Comparison of ENCODE assay signal across 33 cellular contexts in the genomic region with DNA sequence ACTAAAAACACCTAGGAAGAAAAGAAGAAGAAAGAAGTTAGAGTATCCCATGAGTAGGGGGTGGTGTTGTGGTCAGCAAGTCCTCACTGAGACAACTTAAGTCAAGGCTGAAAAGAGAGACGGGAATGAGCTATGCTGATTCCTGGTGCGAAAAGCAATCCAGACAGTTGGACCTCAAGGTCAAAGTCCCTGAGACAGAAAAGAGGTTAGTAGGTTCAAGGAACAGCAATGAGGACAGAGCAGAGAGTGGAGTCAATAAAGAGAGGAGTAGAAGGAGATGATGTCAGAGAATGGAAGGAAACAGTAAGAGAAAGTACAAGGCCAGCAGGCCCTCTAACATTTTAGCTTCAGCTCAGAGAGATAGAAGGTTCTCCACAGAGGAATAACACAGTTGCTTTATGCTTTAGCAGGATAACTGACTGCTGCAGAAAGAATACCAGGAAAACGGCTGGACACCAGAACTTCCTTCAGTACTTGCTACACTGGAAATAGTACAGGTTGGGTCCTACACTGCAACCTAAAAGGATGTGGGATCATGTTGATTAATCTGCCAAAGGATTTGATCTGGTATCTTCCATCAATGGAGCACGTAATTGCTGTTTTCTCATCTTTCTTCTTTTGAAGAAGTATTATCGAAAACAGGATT. TPM values are rescaled to one million over a fixed set of nuclear protein-coding genes. Genes with fewer than 3 reads are reported as not detected.
DNase-seq lines count a peak whose midpoint lies in the region; FAIRE-seq and TF ChIP-seq lines count a peak whose summit lies in the region.
"Had no signal": no experiment of that assay in that cellular context is flagged by ENCODE, and none has a peak within 500 bp of the region (broad histone marks: within the 10 kb centered on the region; RNA-seq: fewer than 3 reads in every experiment).

No MANE protein-coding gene starts in this region.

- H3K79me2 ChIP-seq in astrocyte (ENCODE audit: insufficient read depth, low read length), result peaks cover 69% of the 10 kb centered on the region

- no peak overlapping the region for H2AFZ ChIP-seq in astrocyte (ENCODE audit: low read depth, low read length)

- TF ChIP-seq CTCF in astrocyte (IDR thresholded peaks at IDR 0.05; ENCODE audit: insufficient read depth, low read depth, low read length) (no peak), stomach (IDR thresholded peaks at IDR 0.05) (no peak)

- H3K4me1 ChIP-seq in astrocyte (ENCODE audit: insufficient read depth, low read length) (no peaks in the 10 kb centered on the region), stomach (peaks cover 19 to 83% (median 58%) of the 10 kb centered on the region in 4 donors)
- H3K4me1 ChIP-seq: breast epithelium, SJSA1 had no signal

- WGBS in stomach, 5 donors, result 71 to 82% (median 75%) methylated on average over 5 of the region's 5 CpGs

- H3K27ac Mint-ChIP-seq in T-helper 2 cell treated with Interferon-gamma antibody and Interleukin-4, amounts not matched to agents 5 μg/mL and 100 μg/mL, for 36 hours, result peak overlapping the region; percentile 14
- H3K27ac Mint-ChIP-seq in astrocyte (ENCODE audit: unreplicated experiment), result peak overlapping the region; percentile 8

- no peak for FAIRE-seq in astrocyte (lab: Jason Lieb, UNC)
- FAIRE-seq: colon, D721Med, kidney, TTC549 had no signal

- H3K4me3 Mint-ChIP-seq in T-helper 2 cell treated with Interferon-gamma antibody and Interleukin-4, amounts not matched to agents 5 μg/mL and 100 μg/mL, for 36 hours, result no peak overlapping the region
- H3K4me3 Mint-ChIP-seq in astrocyte (ENCODE audit: unreplicated experiment), result no peak overlapping the region
- H3K4me3 Mint-ChIP-seq: naive thymus-derived CD4-positive, alpha-beta T cell had no signal

- no peaks in the 10 kb centered on the region for H3K36me3 ChIP-seq in astrocyte (ENCODE audit: insufficient read depth, low read length)
- H3K36me3 ChIP-seq in stomach, result no peaks in the 10 kb centered on the region
- H3K36me3 ChIP-seq: breast epithelium, heart left ventricle had no signal

- H3K9ac ChIP-seq in astrocyte (ENCODE audit: low read length), result no peak overlapping the region

- intact Hi-C loops in stomach (cut with DNase I; ENCODE audit: low total_unique reads), result no loop called here

- DNase-seq in T-helper 2 cell treated with Interferon-gamma antibody and Interleukin-4, amounts not matched to agents 5 μg/mL and 100 μg/mL, for 36 hours (ENCODE audit: low spot score), result no peak
- DNase-seq in T-helper 2 cell (no peak), astrocyte (ENCODE audit: low read depth) (no peak), erythroblast (lab: John Stamatoyannopoulos, UW) (peak; percentile 37 to 47), stomach (no peak), SKM-1 (lab: John Stamatoyannopoulos, UW; ENCODE audit: unreplicated experiment) (no peak), AG20443 (ENCODE audit: low spot score) (no peak), D341Med (ENCODE audit: low spot score) (no peak)
- DNase-seq: activated CD4-positive, alpha-beta T cell treated with anti-CD3 and anti-CD28 coated beads, Interleukin-2, amount 50 U/mL, for 48 hours; activated naive CD4-positive, alpha-beta T cell treated with anti-CD3 and anti-CD28 coated beads, Interleukin-2, amount 50 U/mL, for 16 hours; C1 segment of cervical spinal cord; DND-41; foreskin fibroblast; HCEC 1CT; heart left ventricle; kidney; midbrain; naive thymus-derived CD4-positive, alpha-beta T cell; NCI-H1105; NCI-H187; NCI-H2171; NCI-H510A treated with DMSO at 0.1 percent for 48 hours; nucleus accumbens; stimulated activated CD4-positive, alpha-beta T cell treated with anti-CD3 and anti-CD28 coated beads, Interleukin-4, amount 100 ng/mL, for 24 hours; upper lobe of left lung had no signal

- no peak overlapping the region for H3K4me3 ChIP-seq in astrocyte (ENCODE audit: insufficient read depth, low read depth, low read length)
- no peak overlapping the region for H3K4me3 ChIP-seq in stomach
- H3K4me3 ChIP-seq: breast epithelium, esophagus muscularis mucosa, heart left ventricle, SJSA1, upper lobe of left lung had no signal

- peaks cover 47% of the 10 kb centered on the region for H4K20me1 ChIP-seq in astrocyte (ENCODE audit: insufficient read depth, low read length)

- H3K9me3 ChIP-seq in astrocyte (ENCODE audit: insufficient read depth, low read depth, low read length) (no peaks in the 10 kb centered on the region), stomach (no peaks in the 10 kb centered on the region)
- H3K9me3 ChIP-seq: breast epithelium, esophagus muscularis mucosa, heart left ventricle, SJSA1, upper lobe of left lung had no signal

- H3K27ac ChIP-seq in astrocyte (ENCODE audit: low read depth, low read length) (no peak overlapping the region), stomach (peak overlapping the region; percentile 16 to 75 (median 54))
- H3K27ac ChIP-seq: 22Rv1, breast epithelium, heart left ventricle, RWPE1, SJSA1 had no signal

- H3K4me2 ChIP-seq in astrocyte (ENCODE audit: low read length), result no peak overlapping the region

- H3K4me1 Mint-ChIP-seq in T-helper 2 cell treated with Interferon-gamma antibody and Interleukin-4, amounts not matched to agents 5 μg/mL and 100 μg/mL, for 36 hours (ENCODE audit: low read depth), result peaks cover 49% of the 10 kb centered on the region
- peaks cover 14% of the 10 kb centered on the region for H3K4me1 Mint-ChIP-seq in astrocyte (ENCODE audit: low read depth, unreplicated experiment)

- no peak for TF ChIP-seq EP300 in stomach (IDR thresholded peaks at IDR 0.05)

- no peaks in the 10 kb centered on the region for H3K9me3 Mint-ChIP-seq in T-helper 2 cell treated with Interferon-gamma antibody and Interleukin-4, amounts not matched to agents 5 μg/mL and 100 μg/mL, for 36 hours
- H3K9me3 Mint-ChIP-seq in astrocyte (ENCODE audit: unreplicated experiment), result no peaks in the 10 kb centered on the region
- H3K9me3 Mint-ChIP-seq: naive thymus-derived CD4-positive, alpha-beta T cell had no signal

- H3K27me3 Mint-ChIP-seq in T-helper 2 cell treated with Interferon-gamma antibody and Interleukin-4, amounts not matched to agents 5 μg/mL and 100 μg/mL, for 36 hours (ENCODE audit: low read depth), result no peaks in the 10 kb centered on the region
- no peaks in the 10 kb centered on the region for H3K27me3 Mint-ChIP-seq in astrocyte (ENCODE audit: low read depth, unreplicated experiment)
- H3K27me3 Mint-ChIP-seq: naive thymus-derived CD4-positive, alpha-beta T cell had no signal

- H3K36me3 Mint-ChIP-seq in T-helper 2 cell treated with Interferon-gamma antibody and Interleukin-4, amounts not matched to agents 5 μg/mL and 100 μg/mL, for 36 hours (ENCODE audit: low read depth), result peaks cover 29% of the 10 kb centered on the region
- H3K36me3 Mint-ChIP-seq in astrocyte (ENCODE audit: low read depth, unreplicated experiment), result peaks cover 11% of the 10 kb centered on the region

- H3K27me3 ChIP-seq in astrocyte (ENCODE audit: insufficient read depth, low read length), result no peaks in the 10 kb centered on the region
- H3K27me3 ChIP-seq in stomach, result no peaks in the 10 kb centered on the region
- H3K27me3 ChIP-seq: breast epithelium, esophagus muscularis mucosa, heart left ventricle, SJSA1, upper lobe of left lung had no signal

- TF ChIP-seq POLR2A in erythroblast (IDR thresholded peaks at IDR 0.05; ENCODE audit: low read length) (no peak), stomach (IDR thresholded peaks at IDR 0.05) (no peak)

RNA-seq across cellular contexts. Expression of a gene that starts 43.6 kb away (rescaled TPM):
- total RNA-seq in astrocyte, result 65.7 and 74.9 TPM in 2 replicates
- 10 to 100 TPM; 38.2 to 75.3 (median 52.2) TPM for total RNA-seq in stomach
- 10 to 100 TPM; 13.1 to 26.0 (median 15.5) TPM for polyA plus RNA-seq in stomach

Comparison
In these comparisons a context has a peak if more than half of its experiments do, and no peak if none do; other contexts are left out.
1. DNase-seq: peak in erythroblast (2 of 2); none in T-helper 2 cell treated with Interferon-gamma antibody and Interleukin-4, amounts not matched to agents 5 μg/mL and 100 μg/mL, for 36 hours (single experiment), T-helper 2 cell (0 of 5), astrocyte (single experiment), stomach (single experiment), SKM-1 (single experiment), AG20443 (single experiment) and D341Med (single experiment).